26 cellular contexts compared by ENCODE assay signal in genomic region chr22:44842417-44842816, GRCh38.
"Had no signal": no experiment of that assay in that cellular context is flagged by ENCODE, and none has a peak within 500 bp of the region (broad histone marks: within the 10 kb centered on the region; RNA-seq: fewer than 3 reads in every experiment).

No MANE protein-coding gene starts in this region.

- H3K36me3 ChIP-seq: brain microvascular endothelial cell, sigmoid colon, vagina had no signal

- H3K27ac Mint-ChIP-seq: activated CD4-positive, alpha-beta T cell treated with anti-CD3 and anti-CD28 coated beads for 36 hours; activated T-helper 1 cell treated with anti-CD3 and anti-CD28 coated beads, Interleukin-12 subunit alpha, Interleukin-12 subunit beta, Interleukin-2, Interleukin-4 antibody, amounts not matched to agents 30 ng/mL and 10 ng/mL and 1 ng/mL, durations not matched to agents 14 hours and 24 hours and 36 hours; stimulated activated effector memory CD8-positive, alpha-beta T cell treated with anti-CD3 and anti-CD28 coated beads, Interleukin-12 subunit alpha, Interleukin-12 subunit beta, amount 100 ng/mL, for 72 hours; stimulated activated naive CD8-positive, alpha-beta T cell treated with anti-CD3 and anti-CD28 coated beads, Interleukin-15, Interleukin-2, amounts not matched to agents 100 ng/mL and 50 ng/mL, for 24 hours; T-helper 2 cell treated with Interferon-gamma antibody and Interleukin-4, amounts not matched to agents 5 μg/mL and 100 μg/mL, for 36 hours; type B pancreatic cell had no signal

- DNase-seq: activated CD4-positive, alpha-beta T cell treated with anti-CD3 and anti-CD28 coated beads for 36 hours; activated CD4-positive, alpha-beta T cell treated with anti-CD3 and anti-CD28 coated beads, Interleukin-2, amount 50 U/mL, for 4 hours; activated CD4-positive, CD25-positive, alpha-beta regulatory T cell; activated gamma-delta T cell; activated naive CD4-positive, alpha-beta T cell treated with anti-CD3 and anti-CD28 coated beads, Interleukin-2, amount 50 U/mL, for 16 hours; activated T-cell treated with anti-CD3 and anti-CD28 coated beads for 4 hours; amniotic stem cell; brain microvascular endothelial cell; dorsolateral prefrontal cortex; effector memory CD4-positive, alpha-beta T cell; left cardiac atrium; left ventricle myocardium superior; mucosa of descending colon; nucleus accumbens; sigmoid colon; small intestine; stimulated activated CD4-positive, alpha-beta T cell treated with anti-CD3 and anti-CD28 coated beads, Interleukin-4, amount 100 ng/mL, for 24 hours; substantia nigra; T-helper 1 cell had no signal

- H3K4me3 Mint-ChIP-seq: activated CD4-positive, alpha-beta T cell treated with anti-CD3 and anti-CD28 coated beads for 36 hours; activated T-helper 1 cell treated with anti-CD3 and anti-CD28 coated beads, Interleukin-12 subunit alpha, Interleukin-12 subunit beta, Interleukin-2, Interleukin-4 antibody, amounts not matched to agents 30 ng/mL and 10 ng/mL and 1 ng/mL, durations not matched to agents 14 hours and 24 hours and 36 hours; stimulated activated effector memory CD8-positive, alpha-beta T cell treated with anti-CD3 and anti-CD28 coated beads, Interleukin-12 subunit alpha, Interleukin-12 subunit beta, amount 100 ng/mL, for 72 hours; stimulated activated naive CD8-positive, alpha-beta T cell treated with anti-CD3 and anti-CD28 coated beads, Interleukin-15, Interleukin-2, amounts not matched to agents 100 ng/mL and 50 ng/mL, for 24 hours; T-helper 2 cell treated with Interferon-gamma antibody and Interleukin-4, amounts not matched to agents 5 μg/mL and 100 μg/mL, for 36 hours; type B pancreatic cell had no signal

- H3K4me3 ChIP-seq: coronary artery, dorsolateral prefrontal cortex, mucosa of descending colon, sigmoid colon, vagina had no signal

- H3K27me3 ChIP-seq: brain microvascular endothelial cell, vagina had no signal

- H3K27ac ChIP-seq: brain microvascular endothelial cell, coronary artery, dorsolateral prefrontal cortex, sigmoid colon, vagina had no signal

- H3K9me3 ChIP-seq: vagina had no signal

- H3K4me1 ChIP-seq: sigmoid colon, vagina had no signal

- H3K9me3 Mint-ChIP-seq: activated T-helper 1 cell treated with anti-CD3 and anti-CD28 coated beads, Interleukin-12 subunit alpha, Interleukin-12 subunit beta, Interleukin-2, Interleukin-4 antibody, amounts not matched to agents 30 ng/mL and 10 ng/mL and 1 ng/mL, durations not matched to agents 14 hours and 24 hours and 36 hours; T-helper 2 cell treated with Interferon-gamma antibody and Interleukin-4, amounts not matched to agents 5 μg/mL and 100 μg/mL, for 36 hours; type B pancreatic cell had no signal

- H3K36me3 Mint-ChIP-seq: stimulated activated effector memory CD8-positive, alpha-beta T cell treated with anti-CD3 and anti-CD28 coated beads, Interleukin-12 subunit alpha, Interleukin-12 subunit beta, amount 100 ng/mL, for 72 hours; type B pancreatic cell had no signal

- H3K4me1 Mint-ChIP-seq: activated CD4-positive, alpha-beta T cell treated with anti-CD3 and anti-CD28 coated beads for 36 hours; stimulated activated effector memory CD8-positive, alpha-beta T cell treated with anti-CD3 and anti-CD28 coated beads, Interleukin-12 subunit alpha, Interleukin-12 subunit beta, amount 100 ng/mL, for 72 hours had no signal

- ATAC-seq: activated CD4-positive, alpha-beta T cell treated with anti-CD3 and anti-CD28 coated beads for 36 hours; left cardiac atrium; left ventricle myocardium superior; mucosa of descending colon; stimulated activated effector memory CD8-positive, alpha-beta T cell treated with anti-CD3 and anti-CD28 coated beads, Interleukin-12 subunit alpha, Interleukin-12 subunit beta, amount 100 ng/mL, for 72 hours had no signal

- H3K27me3 Mint-ChIP-seq: activated CD4-positive, alpha-beta T cell treated with anti-CD3 and anti-CD28 coated beads for 36 hours; type B pancreatic cell had no signal
